In the genomic region with DNA sequence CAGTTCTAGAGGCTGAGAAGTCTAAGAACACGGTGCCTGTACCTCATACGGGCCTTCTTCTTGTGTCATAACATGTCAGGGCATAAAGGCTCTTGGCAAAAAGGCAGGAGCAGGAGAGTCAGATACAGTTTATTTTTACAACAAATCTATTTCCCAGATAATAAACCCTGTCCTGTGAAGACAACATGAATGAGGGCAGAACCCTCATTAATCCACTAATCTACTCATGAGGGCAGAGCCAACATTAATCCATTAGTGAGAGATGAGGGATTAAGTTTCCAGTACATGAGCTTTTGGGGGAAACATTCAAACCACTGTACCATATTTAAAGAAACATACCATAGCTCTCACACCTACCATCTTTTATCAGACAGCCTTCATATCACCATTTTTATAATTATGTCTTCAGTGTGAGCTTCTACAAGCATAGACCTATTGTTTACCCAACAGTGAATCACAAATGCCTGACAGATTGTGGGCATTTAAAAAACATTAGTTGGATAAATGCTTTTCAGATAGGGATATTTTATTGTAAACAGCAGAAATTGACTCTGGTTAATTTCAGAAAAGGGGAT, we compare ENCODE assay signal across 17 cellular contexts.
"Had no signal": no experiment of that assay in that cellular context is flagged by ENCODE, and none has a peak within 500 bp of the region (broad histone marks: within the 10 kb centered on the region; RNA-seq: fewer than 3 reads in every experiment).

No MANE protein-coding gene starts in this region.

- H3K4me1 Mint-ChIP-seq: activated naive CD4-positive, alpha-beta T cell treated with anti-CD3 and anti-CD28 coated beads, Interleukin-2, amount 50 U/mL, for 24 hours; central memory CD8-positive, alpha-beta T cell; memory B cell; naive thymus-derived CD8-positive, alpha-beta T cell; stimulated activated memory B cell treated with anti-CD40 and anti-IgM and Interleukin-4, amounts not matched to agents 10 μg/mL and 1 μg/mL and 100 μg/mL, for 72 hours; WTC11 had no signal

- H3K36me3 ChIP-seq: adrenal gland, thyroid gland, uterus had no signal

- DNase-seq: activated CD4-positive, alpha-beta T cell treated with anti-CD3 and anti-CD28 coated beads for 4 hours; activated CD8-positive, alpha-beta T cell treated with anti-CD3 and anti-CD28 coated beads for 36 hours; activated effector memory CD4-positive, alpha-beta T cell treated with anti-CD3 and anti-CD28 coated beads, Interleukin-2, amount 50 U/mL, for 16 hours; activated T-cell treated with anti-CD3 and anti-CD28 coated beads, Interleukin-2, amount 50 U/mL, for 4 hours; adrenal gland; body of pancreas; effector memory CD4-positive, alpha-beta T cell; head of caudate nucleus; naive thymus-derived CD8-positive, alpha-beta T cell; T-helper 2 cell; thyroid gland; uterus had no signal

- H3K27me3 Mint-ChIP-seq: activated CD8-positive, alpha-beta T cell treated with anti-CD3 and anti-CD28 coated beads for 36 hours; central memory CD8-positive, alpha-beta T cell; memory B cell; stimulated activated memory B cell treated with anti-CD40 and anti-IgM and Interleukin-4, amounts not matched to agents 10 μg/mL and 1 μg/mL and 100 μg/mL, for 72 hours had no signal

- H3K27ac Mint-ChIP-seq: activated CD8-positive, alpha-beta T cell treated with anti-CD3 and anti-CD28 coated beads for 36 hours; activated naive CD4-positive, alpha-beta T cell treated with anti-CD3 and anti-CD28 coated beads, Interleukin-2, amount 50 U/mL, for 24 hours; memory B cell; naive thymus-derived CD8-positive, alpha-beta T cell; stimulated activated memory B cell treated with anti-CD40 and anti-IgM and Interleukin-4, amounts not matched to agents 10 μg/mL and 1 μg/mL and 100 μg/mL, for 72 hours; WTC11 had no signal

- H3K4me1 ChIP-seq: uterus had no signal

- H3K36me3 Mint-ChIP-seq: activated naive CD4-positive, alpha-beta T cell treated with anti-CD3 and anti-CD28 coated beads, Interleukin-2, amount 50 U/mL, for 24 hours; memory B cell; naive thymus-derived CD8-positive, alpha-beta T cell; stimulated activated memory B cell treated with anti-CD40 and anti-IgM and Interleukin-4, amounts not matched to agents 10 μg/mL and 1 μg/mL and 100 μg/mL, for 72 hours; WTC11 had no signal

- H3K4me3 ChIP-seq: adrenal gland, body of pancreas, thyroid gland, uterus had no signal

- H3K9me3 ChIP-seq: adrenal gland, body of pancreas, thyroid gland, uterus had no signal

- H3K9me3 Mint-ChIP-seq: activated CD8-positive, alpha-beta T cell treated with anti-CD3 and anti-CD28 coated beads for 36 hours; activated naive CD4-positive, alpha-beta T cell treated with anti-CD3 and anti-CD28 coated beads, Interleukin-2, amount 50 U/mL, for 24 hours; central memory CD8-positive, alpha-beta T cell had no signal

- H3K27me3 ChIP-seq: adrenal gland, body of pancreas, thyroid gland, uterus had no signal

- H3K4me3 Mint-ChIP-seq: activated CD8-positive, alpha-beta T cell treated with anti-CD3 and anti-CD28 coated beads for 36 hours; activated naive CD4-positive, alpha-beta T cell treated with anti-CD3 and anti-CD28 coated beads, Interleukin-2, amount 50 U/mL, for 24 hours; activated T-cell treated with anti-CD3 and anti-CD28 coated beads, Interleukin-2, amount 50 U/mL, for 4 hours; central memory CD8-positive, alpha-beta T cell; memory B cell; naive thymus-derived CD8-positive, alpha-beta T cell; stimulated activated memory B cell treated with anti-CD40 and anti-IgM and Interleukin-4, amounts not matched to agents 10 μg/mL and 1 μg/mL and 100 μg/mL, for 72 hours; WTC11 had no signal

- H3K27ac ChIP-seq: adrenal gland, body of pancreas, thyroid gland, uterus had no signal
